ENCODE assay signal across 14 cellular contexts in genomic region chr11:69249641-69250502, GRCh38. TPM values are rescaled to one million over a fixed set of nuclear protein-coding genes. Genes with fewer than 3 reads are reported as not detected.
DNase-seq lines count a peak whose midpoint lies in the region; ATAC-seq, FAIRE-seq and TF ChIP-seq lines count a peak whose summit lies in the region.
"Had no signal": no experiment of that assay in that cellular context is flagged by ENCODE, and none has a peak within 500 bp of the region (broad histone marks: within the 10 kb centered on the region; RNA-seq: fewer than 3 reads in every experiment).

No MANE protein-coding gene starts in this region.

- no peak overlapping the region for H3K27ac ChIP-seq in neural progenitor cell

- peaks cover 14% of the 10 kb centered on the region for H3K27me3 Mint-ChIP-seq in neural progenitor cell (ENCODE audit: insufficient read depth, low read depth)
- H3K27me3 Mint-ChIP-seq in activated CD4-positive, alpha-beta T cell treated with anti-CD3 and anti-CD28 coated beads for 36 hours: peaks cover 2% of the 10 kb centered on the region

- ATAC-seq in activated CD4-positive, alpha-beta T cell treated with anti-CD3 and anti-CD28 coated beads for 36 hours: no peak
- ATAC-seq in HG03139 (IDR thresholded peaks at IDR 0.05; ENCODE audit: unreplicated experiment): no peak
- ATAC-seq in HG03521 (IDR thresholded peaks at IDR 0.05; ENCODE audit: unreplicated experiment): no peak

- peak overlapping the region; percentile 53 for H3K4me3 Mint-ChIP-seq in neural progenitor cell
- H3K4me3 Mint-ChIP-seq in activated CD4-positive, alpha-beta T cell treated with anti-CD3 and anti-CD28 coated beads for 36 hours: no peak overlapping the region
- H3K4me3 Mint-ChIP-seq: activated CD4-positive, alpha-beta memory T cell treated with anti-CD3 and anti-CD28 coated beads, Interleukin-2, amount 10 ng/mL, durations not matched to agents 7 days and 5 days; activated naive CD4-positive, alpha-beta T cell treated with anti-CD3 and anti-CD28 coated beads, Interleukin-2, amount 10 ng/mL, durations not matched to agents 7 days and 5 days had no signal

- no peaks in the 10 kb centered on the region for H3K36me3 Mint-ChIP-seq in neural progenitor cell
- H3K36me3 Mint-ChIP-seq in activated CD4-positive, alpha-beta T cell treated with anti-CD3 and anti-CD28 coated beads for 36 hours (ENCODE audit: low read depth): no peaks in the 10 kb centered on the region
- H3K36me3 Mint-ChIP-seq: activated naive CD4-positive, alpha-beta T cell treated with anti-CD3 and anti-CD28 coated beads, Interleukin-2, amount 10 ng/mL, durations not matched to agents 7 days and 5 days had no signal

- peak overlapping the region; percentile 29 for H3K4me2 ChIP-seq in neural progenitor cell

- intact Hi-C loops in activated CD4-positive, alpha-beta T cell treated with anti-CD3 and anti-CD28 coated beads for 36 hours (cut with DNase I, micrococcal nuclease): no loop called here

- no peaks in the 10 kb centered on the region for H4K20me1 ChIP-seq in neural progenitor cell (ENCODE audit: low read depth)

- TF ChIP-seq CTCF in fibroblast of villous mesenchyme (IDR thresholded peaks at IDR 0.05; ENCODE audit: insufficient read depth, low read depth, low read length): no peak
- TF ChIP-seq CTCF in neural progenitor cell (IDR thresholded peaks at IDR 0.05): no peak

- H3K36me3 ChIP-seq in neural progenitor cell: no peaks in the 10 kb centered on the region

- H3K27ac Mint-ChIP-seq in neural progenitor cell: peak overlapping the region; percentile 37
- H3K27ac Mint-ChIP-seq in activated CD4-positive, alpha-beta T cell treated with anti-CD3 and anti-CD28 coated beads for 36 hours: no peak overlapping the region
- H3K27ac Mint-ChIP-seq: activated CD4-positive, alpha-beta memory T cell treated with anti-CD3 and anti-CD28 coated beads, Interleukin-2, amount 10 ng/mL, durations not matched to agents 7 days and 5 days; activated naive CD4-positive, alpha-beta T cell treated with anti-CD3 and anti-CD28 coated beads, Interleukin-2, amount 10 ng/mL, durations not matched to agents 7 days and 5 days had no signal

- H3K4me1 Mint-ChIP-seq in neural progenitor cell: peaks cover 17% of the 10 kb centered on the region
- no peaks in the 10 kb centered on the region for H3K4me1 Mint-ChIP-seq in activated CD4-positive, alpha-beta T cell treated with anti-CD3 and anti-CD28 coated beads for 36 hours
- H3K4me1 Mint-ChIP-seq: activated CD4-positive, alpha-beta memory T cell treated with anti-CD3 and anti-CD28 coated beads, Interleukin-2, amount 10 ng/mL, durations not matched to agents 7 days and 5 days; activated naive CD4-positive, alpha-beta T cell treated with anti-CD3 and anti-CD28 coated beads, Interleukin-2, amount 10 ng/mL, durations not matched to agents 7 days and 5 days had no signal

- peaks cover 24% of the 10 kb centered on the region for H3K27me3 ChIP-seq in neural progenitor cell

- CTCF ChIA-PET in activated CD4-positive, alpha-beta T cell treated with anti-CD3 and anti-CD28 coated beads for 36 hours (lab: Charles Lee): no interaction called here

- no peak overlapping the region for H3K4me3 ChIP-seq in fibroblast of villous mesenchyme (ENCODE audit: low read depth, low read length)
- H3K4me3 ChIP-seq in neural progenitor cell: no peak overlapping the region

- no peak for FAIRE-seq in GM19239 (lab: Jason Lieb, UNC)

- POLR2A ChIA-PET in activated CD4-positive, alpha-beta T cell treated with anti-CD3 and anti-CD28 coated beads for 36 hours (lab: Charles Lee): no interaction called here

- no peaks in the 10 kb centered on the region for H3F3A ChIP-seq in neural progenitor cell (ENCODE audit: low read depth)

- H3K4me1 ChIP-seq in neural progenitor cell: peaks cover 10% of the 10 kb centered on the region

- H3K9me3 ChIP-seq in neural progenitor cell (ENCODE audit: low read depth): no peaks in the 10 kb centered on the region

- DNase-seq in COR-L47 (lab: John Stamatoyannopoulos, UW) (peak; percentile 6), NCI-H69 (lab: John Stamatoyannopoulos, UW) (peak; percentile 42), fibroblast of villous mesenchyme (ENCODE audit: low read depth) (peak; percentile 43), neural progenitor cell (ENCODE audit: low spot score) (peak; percentile 66), GM19239 (ENCODE audit: insufficient read length, low spot score) (no peak)
- no peak for DNase-seq in activated CD4-positive, alpha-beta T cell treated with anti-CD3 and anti-CD28 coated beads for 36 hours
- DNase-seq: activated CD4-positive, alpha-beta memory T cell treated with anti-CD3 and anti-CD28 coated beads, Interleukin-2, amount 10 ng/mL, durations not matched to agents 7 days and 5 days; activated naive CD4-positive, alpha-beta T cell treated with anti-CD3 and anti-CD28 coated beads, Interleukin-2, amount 10 ng/mL, durations not matched to agents 7 days and 5 days; C1 segment of cervical spinal cord; KBM-7; NCI-H2081 treated with DMSO at 0.1 percent for 48 hours; T-helper 2 cell had no signal

- peaks cover 16% of the 10 kb centered on the region for H3K9me3 Mint-ChIP-seq in neural progenitor cell
- no peaks in the 10 kb centered on the region for H3K9me3 Mint-ChIP-seq in activated CD4-positive, alpha-beta T cell treated with anti-CD3 and anti-CD28 coated beads for 36 hours (ENCODE audit: low read depth)

- no peak overlapping the region for H3K9ac ChIP-seq in neural progenitor cell

- H2AFZ ChIP-seq in neural progenitor cell (replicated peaks): peak overlapping the region; percentile 62

- no peaks in the 10 kb centered on the region for H3K79me2 ChIP-seq in neural progenitor cell (ENCODE audit: low read depth)

RNA-seq across cellular contexts. Expression of gene MYEOV, which starts 44.1 kb away (rescaled TPM):
- total RNA-seq in fibroblast of villous mesenchyme (0.86 and 3.2 TPM in 2 replicates), neural progenitor cell (ENCODE audit: low replicate concordance) (not detected in 2 replicates)
- total RNA-seq in activated CD4-positive, alpha-beta T cell treated with anti-CD3 and anti-CD28 coated beads for 36 hours: not detected
- total RNA-seq: activated CD4-positive, alpha-beta memory T cell treated with anti-CD3 and anti-CD28 coated beads, Interleukin-2, amount 10 ng/mL, durations not matched to agents 7 days and 5 days had no signal

Comparison
In these comparisons a context has a peak if more than half of its experiments do, and no peak if none do; other contexts are left out.
1. DNase-seq: peak in COR-L47 (single experiment), NCI-H69 (single experiment), fibroblast of villous mesenchyme (single experiment) and neural progenitor cell (single experiment); none in activated CD4-positive, alpha-beta T cell treated with anti-CD3 and anti-CD28 coated beads for 36 hours (single experiment) and GM19239 (single experiment).